Comparison of ENCODE assay signal across 1 cellular context in genomic region chr10:117429644-117430043, GRCh38.
TF ChIP-seq lines count a peak whose summit lies in the region.

No MANE protein-coding gene starts in this region.

TF ChIP-seq in HEK293, 187 proteins besides CTCF, POLR2A, EP300 and RAD21 (continued from another document):
- TF ChIP-seq ZFP37 (tag by site-specific recombination; IDR thresholded peaks at IDR 0.05) (0 out of 2 replicates have a peak, but pooled peaks have one; percentile 28), ZNF37A (tag by site-specific recombination; IDR thresholded peaks at IDR 0.05) (no peak), ZNF555 (tag by site-specific recombination; conservative IDR thresholded peaks at IDR 0.05) (no peak), ZIC2 (tag by site-specific recombination; IDR thresholded peaks at IDR 0.05) (no peak), ZNF426 (tag by site-specific recombination; IDR thresholded peaks at IDR 0.05) (no peak), ZNF777 (tag by site-specific recombination; IDR thresholded peaks at IDR 0.05; ENCODE audit: borderline replicate concordance) (no peak), PRDM2 (tag by site-specific recombination; IDR thresholded peaks at IDR 0.05; ENCODE audit: borderline replicate concordance) (no peak), ZNF155 (tag by site-specific recombination; IDR thresholded peaks at IDR 0.05) (no peak), ZFP69B (tag by site-specific recombination; IDR thresholded peaks at IDR 0.05) (no peak), ZNF449 (tag by site-specific recombination; IDR thresholded peaks at IDR 0.05) (no peak), ZFHX2 (tag by site-specific recombination; conservative IDR thresholded peaks at IDR 0.05) (0 out of 2 replicates have a peak, but pooled peaks have one; percentile 20)
